In the genomic region with DNA sequence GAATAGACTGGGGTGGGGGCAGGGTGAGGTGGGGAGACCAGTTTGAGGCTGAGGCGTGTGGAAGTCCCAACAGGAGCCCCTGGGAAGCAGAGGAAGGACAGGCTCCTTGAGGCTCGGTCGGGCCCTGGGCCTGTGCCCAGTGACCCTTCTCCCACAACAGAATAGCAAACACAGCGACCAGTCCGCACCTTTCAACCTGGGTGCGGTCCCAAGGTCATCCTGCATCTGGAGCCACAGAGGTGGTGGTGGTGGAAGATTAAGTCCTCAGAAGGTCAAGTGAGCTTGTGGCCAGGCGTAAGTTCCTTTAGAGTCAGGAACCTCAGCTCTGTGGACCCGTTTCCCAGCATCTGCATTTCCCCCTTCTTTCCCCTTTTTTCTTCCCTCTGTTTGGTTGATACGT, we compare ENCODE assay signal across 3 cellular contexts.
A peak's percentile ranks its signal among the peaks of the same experiment; 100 is the strongest.
TF ChIP-seq lines count a peak whose summit lies in the region.

No MANE protein-coding gene starts in this region.

TF ChIP-seq in K562, 482 proteins besides CTCF, POLR2A, EP300 and RAD21 (continues in another document):
- TF ChIP-seq ZNF282 (CRISPR knock-in tag; IDR thresholded peaks at IDR 0.05) (no peak), CBFA2T3 (IDR thresholded peaks at IDR 0.05) (peak; percentile 74), ZNF184 (CRISPR knock-in tag; IDR thresholded peaks at IDR 0.05) (no peak), KAT7 (CRISPR knock-in tag; IDR thresholded peaks at IDR 0.05; ENCODE audit: borderline replicate concordance) (no peak), TAL1 (IDR thresholded peaks at IDR 0.05) (peak; percentile 63), POLR2AphosphoS5 (IDR thresholded peaks at IDR 0.05; ENCODE audit: control insufficient read depth, insufficient read depth, low read depth, low read length) (peak; percentile 50; the same call in 1 of the 2 replicates), NUFIP1 (IDR thresholded peaks at IDR 0.05; ENCODE audit: partially characterized antibody) (no peak), RBM15 (IDR thresholded peaks at IDR 0.05; ENCODE audit: insufficient read depth, low read length) (no peak), TCF3 (CRISPR knock-in tag; IDR thresholded peaks at IDR 0.05) (peak; percentile 77), ZBTB1 (CRISPR knock-in tag; IDR thresholded peaks at IDR 0.05; ENCODE audit: borderline replicate concordance, low read depth) (no peak), SNIP1 (IDR thresholded peaks at IDR 0.05; ENCODE audit: low read depth) (no peak), ZNF41 (CRISPR knock-in tag; conservative IDR thresholded peaks at IDR 0.05) (no peak), RFX5 (IDR thresholded peaks at IDR 0.05; ENCODE audit: low read depth, low read length) (no peak), CXXC5 (CRISPR knock-in tag; IDR thresholded peaks at IDR 0.05) (no peak), MCM5 (IDR thresholded peaks at IDR 0.05; ENCODE audit: low read depth) (no peak), BHLHE40 (IDR thresholded peaks at IDR 0.05; ENCODE audit: low read length) (no peak), SUPT5H (IDR thresholded peaks at IDR 0.05) (no peak), ZNF384 (IDR thresholded peaks at IDR 0.05; ENCODE audit: low read depth, low read length) (no peak), C11orf30 (IDR thresholded peaks at IDR 0.05; ENCODE audit: low read depth) (no peak)
- TF ChIP-seq, protein P1, sequence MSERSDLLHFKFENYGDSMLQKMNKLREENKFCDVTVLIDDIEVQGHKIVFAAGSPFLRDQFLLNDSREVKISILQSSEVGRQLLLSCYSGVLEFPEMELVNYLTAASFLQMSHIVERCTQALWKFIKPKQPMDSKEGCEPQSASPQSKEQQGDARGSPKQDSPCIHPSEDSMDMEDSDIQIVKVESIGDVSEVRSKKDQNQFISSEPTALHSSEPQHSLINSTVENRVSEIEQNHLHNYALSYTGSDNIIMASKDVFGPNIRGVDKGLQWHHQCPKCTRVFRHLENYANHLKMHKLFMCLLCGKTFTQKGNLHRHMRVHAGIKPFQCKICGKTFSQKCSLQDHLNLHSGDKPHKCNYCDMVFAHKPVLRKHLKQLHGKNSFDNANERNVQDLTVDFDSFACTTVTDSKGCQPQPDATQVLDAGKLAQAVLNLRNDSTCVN (CRISPR knock-in tag; IDR thresholded peaks at IDR 0.05) = no peak
- TF ChIP-seq, protein P2, sequence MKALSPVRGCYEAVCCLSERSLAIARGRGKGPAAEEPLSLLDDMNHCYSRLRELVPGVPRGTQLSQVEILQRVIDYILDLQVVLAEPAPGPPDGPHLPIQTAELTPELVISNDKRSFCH (CRISPR knock-in tag; IDR thresholded peaks at IDR 0.05) = no peak
- TF ChIP-seq, protein P2 (tag; IDR thresholded peaks at IDR 0.05) = peak; percentile 68; the same call in 1 of the 2 replicates

TF ChIP-seq in H1, 55 proteins besides CTCF, POLR2A, EP300 and RAD21:
- TF ChIP-seq TAF7 (optimal IDR thresholded peaks at IDR 0.05; ENCODE audit: borderline replicate concordance, low read depth, low read length) = no peak

TF ChIP-seq in neural cell, 6 proteins besides CTCF, POLR2A, EP300 and RAD21:
- no peak for TF ChIP-seq SMC3 (conservative IDR thresholded peaks at IDR 0.05; ENCODE audit: poor library complexity)
- no peak for TF ChIP-seq MXI1 (conservative IDR thresholded peaks at IDR 0.05; ENCODE audit: poor library complexity, severe bottlenecking)
- TF ChIP-seq TAF1 (IDR thresholded peaks at IDR 0.05; ENCODE audit: low read depth) = no peak
- TF ChIP-seq POLR2AphosphoS5 (IDR thresholded peaks at IDR 0.05) = no peak
- no peak for TF ChIP-seq EZH2 (IDR thresholded peaks at IDR 0.05; ENCODE audit: borderline replicate concordance, insufficient read depth, low read length, poor library complexity, severe bottlenecking)
- TF ChIP-seq, protein P3, sequence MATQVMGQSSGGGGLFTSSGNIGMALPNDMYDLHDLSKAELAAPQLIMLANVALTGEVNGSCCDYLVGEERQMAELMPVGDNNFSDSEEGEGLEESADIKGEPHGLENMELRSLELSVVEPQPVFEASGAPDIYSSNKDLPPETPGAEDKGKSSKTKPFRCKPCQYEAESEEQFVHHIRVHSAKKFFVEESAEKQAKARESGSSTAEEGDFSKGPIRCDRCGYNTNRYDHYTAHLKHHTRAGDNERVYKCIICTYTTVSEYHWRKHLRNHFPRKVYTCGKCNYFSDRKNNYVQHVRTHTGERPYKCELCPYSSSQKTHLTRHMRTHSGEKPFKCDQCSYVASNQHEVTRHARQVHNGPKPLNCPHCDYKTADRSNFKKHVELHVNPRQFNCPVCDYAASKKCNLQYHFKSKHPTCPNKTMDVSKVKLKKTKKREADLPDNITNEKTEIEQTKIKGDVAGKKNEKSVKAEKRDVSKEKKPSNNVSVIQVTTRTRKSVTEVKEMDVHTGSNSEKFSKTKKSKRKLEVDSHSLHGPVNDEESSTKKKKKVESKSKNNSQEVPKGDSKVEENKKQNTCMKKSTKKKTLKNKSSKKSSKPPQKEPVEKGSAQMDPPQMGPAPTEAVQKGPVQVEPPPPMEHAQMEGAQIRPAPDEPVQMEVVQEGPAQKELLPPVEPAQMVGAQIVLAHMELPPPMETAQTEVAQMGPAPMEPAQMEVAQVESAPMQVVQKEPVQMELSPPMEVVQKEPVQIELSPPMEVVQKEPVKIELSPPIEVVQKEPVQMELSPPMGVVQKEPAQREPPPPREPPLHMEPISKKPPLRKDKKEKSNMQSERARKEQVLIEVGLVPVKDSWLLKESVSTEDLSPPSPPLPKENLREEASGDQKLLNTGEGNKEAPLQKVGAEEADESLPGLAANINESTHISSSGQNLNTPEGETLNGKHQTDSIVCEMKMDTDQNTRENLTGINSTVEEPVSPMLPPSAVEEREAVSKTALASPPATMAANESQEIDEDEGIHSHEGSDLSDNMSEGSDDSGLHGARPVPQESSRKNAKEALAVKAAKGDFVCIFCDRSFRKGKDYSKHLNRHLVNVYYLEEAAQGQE (IDR thresholded peaks at IDR 0.05; ENCODE audit: borderline replicate concordance) = no peak
